In the genomic region with DNA sequence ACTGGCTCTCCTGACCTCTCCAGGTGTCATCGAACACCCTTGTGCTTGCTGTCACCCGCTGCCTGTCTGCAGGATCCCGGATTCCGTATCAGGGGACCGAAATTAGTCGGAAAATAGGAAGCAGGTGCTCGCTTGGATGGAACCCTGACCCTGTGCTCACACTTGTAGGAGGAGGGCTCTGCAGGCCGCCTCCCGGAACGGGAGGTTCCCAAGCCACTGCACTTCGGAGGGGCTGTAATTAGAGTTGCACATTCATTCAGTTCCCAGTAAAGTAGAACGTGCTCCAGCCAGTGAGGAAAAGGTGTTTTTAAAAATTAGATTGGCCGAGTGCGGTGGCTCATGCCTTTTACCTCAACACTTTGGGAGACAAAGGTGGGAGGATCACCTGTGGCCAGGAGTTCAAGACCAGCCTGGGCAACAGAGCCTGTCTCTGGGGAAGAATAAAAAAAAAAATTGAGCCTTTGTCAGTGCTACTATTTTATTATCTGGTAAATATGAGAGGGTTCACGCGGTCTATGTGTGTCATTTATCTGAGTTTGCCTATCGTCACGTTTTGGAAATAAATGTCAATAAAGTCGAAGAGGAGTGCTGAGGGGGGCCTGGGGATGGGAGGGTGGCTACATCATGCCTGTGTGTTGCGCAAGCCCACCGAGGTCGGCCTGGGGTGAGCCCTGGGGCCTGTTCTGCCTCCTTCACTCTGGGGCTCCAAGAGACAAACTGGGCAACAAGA, we compare ENCODE assay signal across 8 cellular contexts. TPM values are rescaled to one million over a fixed set of nuclear protein-coding genes. Genes with fewer than 3 reads are reported as not detected.
A peak's percentile ranks its signal among the peaks of the same experiment; 100 is the strongest.
DNase-seq lines count a peak whose midpoint lies in the region; ATAC-seq, FAIRE-seq and TF ChIP-seq lines count a peak whose summit lies in the region.

No MANE protein-coding gene starts in this region.

- TF ChIP-seq CTCF in heart left ventricle (IDR thresholded peaks at IDR 0.05), result no peak

- FAIRE-seq in RCC 7860 (lab: Jason Lieb, UNC), result no peak

- H3K4me1 ChIP-seq in heart left ventricle, result peaks cover 0 to 39% (median 15%) of the 10 kb centered on the region in 12 donors
- H3K4me1 ChIP-seq in SJCRH30, result peaks cover 13% of the 10 kb centered on the region

- ATAC-seq in heart left ventricle, result peak; percentile 48 to 73 (median 66)
- no peak for ATAC-seq in GM19452 (IDR thresholded peaks at IDR 0.05; ENCODE audit: unreplicated experiment)

- no peak for TF ChIP-seq POLR2A in heart left ventricle (IDR thresholded peaks at IDR 0.05)

- H3K9me3 ChIP-seq in heart left ventricle, result no peaks in the 10 kb centered on the region
- H3K9me3 ChIP-seq in SJCRH30 (replicated peaks), result no peaks in the 10 kb centered on the region

- H3K27me3 ChIP-seq in heart left ventricle (no peaks in the 10 kb centered on the region), SJCRH30 (no peaks in the 10 kb centered on the region)

- H3K4me3 ChIP-seq in heart left ventricle, result peak overlapping the region; percentile 58 to 99 (median 88)
- H3K4me3 ChIP-seq in SJCRH30, result no peak overlapping the region

- WGBS in heart left ventricle, 4 donors, result 23 to 42% (median 30%) methylated on average over 22 of the region's 22 CpGs

- intact Hi-C loops in heart left ventricle (cut with DNase I), result loop anchor here in 1 of 10 donors (10.0 kb wide), 1 partner anchor 236 kb away; the partner anchor contains the start of genes ABHD16B and TPD52L2

- peak overlapping the region in 11 of 12 donors; percentile 66 to 99 (median 94) for H3K27ac ChIP-seq in heart left ventricle
- H3K27ac ChIP-seq in SJCRH30, result no peak overlapping the region

- DNase-seq in DMS53 (lab: John Stamatoyannopoulos, UW) (peak; percentile 87), LHCN-M2 (ENCODE audit: low read depth) (peak; percentile 74), RCC 7860 (ENCODE audit: low spot score) (peak; percentile 77), heart left ventricle (peak; percentile 63 to 77 (median 67)), retina (peak; percentile 40), SJCRH30 (no peak)
- DNase-seq in activated naive CD4-positive, alpha-beta T cell treated with anti-CD3 and anti-CD28 coated beads, Interleukin-2, amount 50 U/mL, for 16 hours, result peak; percentile 72

- no peaks in the 10 kb centered on the region for H3K36me3 ChIP-seq in heart left ventricle
- no peaks in the 10 kb centered on the region for H3K36me3 ChIP-seq in SJCRH30

RNA-seq across cellular contexts. Expression of gene GMEB2, which starts 1.5 kb away (rescaled TPM):
- total RNA-seq in LHCN-M2 (2014; rRNA removed) (12.7 and 14.9 TPM in 2 replicates), heart left ventricle (10 to 100 TPM in 1 of 9 donors, 1 to 10 TPM in 8; 4.3 to 10.0 (median 5.9) TPM)
- polyA plus RNA-seq in LHCN-M2 (2012), result 7.0 TPM
- 1 to 10 TPM; 6.3 to 8.6 TPM for polyA plus RNA-seq in heart left ventricle
- total RNA-seq in SJCRH30 (2014; rRNA removed; shearing (Covaris generic)), result 19.5 and 20.2 TPM in 2 replicates

RNA-seq across cellular contexts. Expression of gene STMN3, which starts 24.8 kb away (rescaled TPM):
- total RNA-seq in LHCN-M2 (2014; rRNA removed) (39.3 and 49.8 TPM in 2 replicates), heart left ventricle (10 to 100 TPM in 2 of 9 donors, 1 to 10 TPM in 7; 2.9 to 15.6 (median 4.7) TPM)
- 13.6 TPM for polyA plus RNA-seq in LHCN-M2 (2012)
- 1 to 10 TPM; 5.2 to 6.7 TPM for polyA plus RNA-seq in heart left ventricle
- 36.6 and 38.0 TPM in 2 replicates for total RNA-seq in SJCRH30 (2014; rRNA removed; shearing (Covaris generic))

RNA-seq across cellular contexts. Expression of gene RTEL1, which starts 29.7 kb away (rescaled TPM):
- 21.9 and 31.2 TPM in 2 replicates for total RNA-seq in LHCN-M2 (2014; rRNA removed)
- polyA plus RNA-seq in LHCN-M2 (2012), result 8.2 TPM
- 10 to 100 TPM in 5 of 9 donors, 1 to 10 TPM in 4; 3.0 to 17.8 (median 10.1) TPM for total RNA-seq in heart left ventricle
- polyA plus RNA-seq in heart left ventricle, result 1 to 10 TPM; 5.9 to 7.1 TPM
- total RNA-seq in SJCRH30 (2014; rRNA removed; shearing (Covaris generic)), result 16.7 and 25.6 TPM in 2 replicates

RNA-seq across cellular contexts. Expression of gene HELZ2, which starts 54.4 kb away (rescaled TPM):
- 21.0 and 21.9 TPM in 2 replicates for total RNA-seq in LHCN-M2 (2014; rRNA removed)
- polyA plus RNA-seq in LHCN-M2 (2012), result 6.1 TPM
- total RNA-seq in heart left ventricle, result 10 to 100 TPM; 10.4 to 34.6 (median 20.9) TPM
- 1 to 10 TPM; 7.2 to 8.8 TPM for polyA plus RNA-seq in heart left ventricle
- total RNA-seq in SJCRH30 (2014; rRNA removed; shearing (Covaris generic)), result 4.6 and 5.7 TPM in 2 replicates

Comparison
In these comparisons a context has a peak if more than half of its experiments do, and no peak if none do; other contexts are left out.
1. DNase-seq: peak in DMS53 (single experiment), LHCN-M2 (single experiment), RCC 7860 (single experiment), activated naive CD4-positive, alpha-beta T cell treated with anti-CD3 and anti-CD28 coated beads, Interleukin-2, amount 50 U/mL, for 16 hours (single experiment), heart left ventricle (5 of 5) and retina (single experiment); none in SJCRH30 (0 of 2).